In genomic region chr2:111570300-111571103, GRCh38 we compare ENCODE assay signal across 8 cellular contexts.
DNase-seq lines count a peak whose midpoint lies in the region; ATAC-seq and TF ChIP-seq lines count a peak whose summit lies in the region.
"Not testable (repeated sequence)": the region's sequence is repeated elsewhere in the genome, so short reads cannot be mapped to it uniquely, and the experiment has no call there.

No MANE protein-coding gene starts in this region.

- DNase-seq in DND-41 = peak; percentile 10
- DNase-seq in HT1080 (ENCODE audit: low read depth) = peak; percentile 39
- DNase-seq in T-helper 2 cell treated with Interferon-gamma antibody and Interleukin-4, amounts not matched to agents 5 μg/mL and 100 μg/mL, for 36 hours (ENCODE audit: low spot score) = peak; percentile 7
- DNase-seq in activated naive CD4-positive, alpha-beta T cell treated with anti-CD3 and anti-CD28 coated beads, Interleukin-2, amount 50 U/mL, for 72 hours (ENCODE audit: low spot score in 2 of 2); left ventricle myocardium superior: not testable (repeated sequence)
- DNase-seq in stimulated activated CD4-positive, alpha-beta T cell treated with anti-CD3 and anti-CD28 coated beads, Interleukin-4, amount 100 ng/mL, for 24 hours = peak; percentile 12

- peak overlapping the region; percentile 45; the same call in 1 of the 2 replicates for H3K27ac ChIP-seq in DND-41 (ENCODE audit: low read length)

- H3K4me3 ChIP-seq in DND-41 (ENCODE audit: low read depth in 1 of 2, low read length in 2 of 2) = not testable (repeated sequence)

- peak; percentile 92 for ATAC-seq in DND-41 (ENCODE audit: insufficient read depth, low read depth)
- peak; percentile 85 for ATAC-seq in GM19452 (IDR thresholded peaks at IDR 0.05; ENCODE audit: unreplicated experiment)
- peak; percentile 95 for ATAC-seq in HG02852 (IDR thresholded peaks at IDR 0.05; ENCODE audit: unreplicated experiment)
- ATAC-seq in activated naive CD4-positive, alpha-beta T cell treated with anti-CD3 and anti-CD28 coated beads, Interleukin-2, amount 50 U/mL, for 72 hours = peak; percentile 96
- ATAC-seq in left ventricle myocardium superior = peak; percentile 28

- H3K4me1 ChIP-seq in DND-41 (ENCODE audit: insufficient read depth, low read length) = peaks cover 14% of the 10 kb centered on the region

- TF ChIP-seq CTCF in DND-41 (IDR thresholded peaks at IDR 0.05; ENCODE audit: borderline replicate concordance, extremely low read depth, low read length, poor library complexity, severe bottlenecking) = not testable (repeated sequence)

- H3K4me1 Mint-ChIP-seq in T-helper 2 cell treated with Interferon-gamma antibody and Interleukin-4, amounts not matched to agents 5 μg/mL and 100 μg/mL, for 36 hours (ENCODE audit: low read depth) = not testable (repeated sequence)

- H3K79me2 ChIP-seq in DND-41 (ENCODE audit: insufficient read depth, low read length) = not testable (repeated sequence)

- H3K9me3 Mint-ChIP-seq in T-helper 2 cell treated with Interferon-gamma antibody and Interleukin-4, amounts not matched to agents 5 μg/mL and 100 μg/mL, for 36 hours; activated naive CD4-positive, alpha-beta T cell treated with anti-CD3 and anti-CD28 coated beads, Interleukin-2, amount 50 U/mL, for 72 hours: not testable (repeated sequence)

- intact Hi-C loops in left ventricle myocardium superior (cut with micrococcal nuclease) = not testable (repeated sequence)

- peak overlapping the region; percentile 61 for H3K4me3 Mint-ChIP-seq in T-helper 2 cell treated with Interferon-gamma antibody and Interleukin-4, amounts not matched to agents 5 μg/mL and 100 μg/mL, for 36 hours

- H3K9me3 ChIP-seq in DND-41 (ENCODE audit: insufficient read depth, low read length, severe bottlenecking) = not testable (repeated sequence)

- H3K9ac ChIP-seq in DND-41 (ENCODE audit: low read depth, low read length) = not testable (repeated sequence)

- peak overlapping the region; percentile 49; the same call in 1 of the 2 replicates for H3K4me2 ChIP-seq in DND-41 (ENCODE audit: insufficient read depth, low read length)

- not testable (repeated sequence) for H3K27me3 ChIP-seq in DND-41 (ENCODE audit: insufficient read depth, low read length, poor library complexity)

- H3K27me3 Mint-ChIP-seq in T-helper 2 cell treated with Interferon-gamma antibody and Interleukin-4, amounts not matched to agents 5 μg/mL and 100 μg/mL, for 36 hours (ENCODE audit: low read depth) = peaks cover 13% of the 10 kb centered on the region

- peak overlapping the region; percentile 63 for H2AFZ ChIP-seq in DND-41 (ENCODE audit: low read depth, low read length)

- H3K36me3 ChIP-seq in DND-41 (ENCODE audit: insufficient read depth, low read length) = not testable (repeated sequence)

- H4K20me1 ChIP-seq in DND-41 (ENCODE audit: insufficient read depth, low read length) = not testable (repeated sequence)

- H3K27ac Mint-ChIP-seq in T-helper 2 cell treated with Interferon-gamma antibody and Interleukin-4, amounts not matched to agents 5 μg/mL and 100 μg/mL, for 36 hours; activated naive CD4-positive, alpha-beta T cell treated with anti-CD3 and anti-CD28 coated beads, Interleukin-2, amount 50 U/mL, for 72 hours: not testable (repeated sequence)

- not testable (repeated sequence) for H3K36me3 Mint-ChIP-seq in T-helper 2 cell treated with Interferon-gamma antibody and Interleukin-4, amounts not matched to agents 5 μg/mL and 100 μg/mL, for 36 hours (ENCODE audit: low read depth); activated naive CD4-positive, alpha-beta T cell treated with anti-CD3 and anti-CD28 coated beads, Interleukin-2, amount 50 U/mL, for 72 hours

Comparison
In these comparisons a context has a peak if more than half of its experiments do, and no peak if none do; other contexts are left out.
1. ATAC-seq: peak in every context shown above with its lines; median percentile 96 in activated naive CD4-positive, alpha-beta T cell treated with anti-CD3 and anti-CD28 coated beads, Interleukin-2, amount 50 U/mL, for 72 hours; 95 in HG02852; 92 in DND-41; 85 in GM19452; 28 in left ventricle myocardium superior.